In genomic region chr14:95294834-95295599, GRCh38 we compare ENCODE assay signal across 12 cellular contexts. TPM values are rescaled to one million over a fixed set of nuclear protein-coding genes. Genes with fewer than 3 reads are reported as not detected.
DNase-seq lines count a peak whose midpoint lies in the region; ATAC-seq and TF ChIP-seq lines count a peak whose summit lies in the region.
"Had no signal": no experiment of that assay in that cellular context is flagged by ENCODE, and none has a peak within 500 bp of the region (broad histone marks: within the 10 kb centered on the region; RNA-seq: fewer than 3 reads in every experiment).

No MANE protein-coding gene starts in this region.

- peak; percentile 42 for DNase-seq in BE2C
- DNase-seq in NCI-H1436 treated with DMSO at 0.1 percent for 48 hours (lab: John Stamatoyannopoulos, UW), result peak; percentile 87
- DNase-seq in mammary epithelial cell, result peak; percentile 84
- peak in 1 of 3 donors; percentile 62 for DNase-seq in right lobe of liver
- no peak for DNase-seq in activated CD8-positive, alpha-beta memory T cell treated with anti-CD3 and anti-CD28 coated beads for 24 hours
- no peak for DNase-seq in GM23338 (ENCODE audit: low spot score)
- no peak for DNase-seq in GM20000 (ENCODE audit: low spot score)
- DNase-seq: NCI-H510A treated with DMSO at 0.1 percent for 48 hours, T-helper 17 cell had no signal

- H3K27ac Mint-ChIP-seq in GM23338, result no peak overlapping the region
- H3K27ac Mint-ChIP-seq: stimulated activated memory B cell treated with anti-CD40 and anti-IgM and Interleukin-4, amounts not matched to agents 10 μg/mL and 1 μg/mL and 100 μg/mL, for 72 hours; T-helper 17 cell had no signal

- in situ Hi-C loops in mammary epithelial cell (cut with MboI; ENCODE audit: low sequenced_read_pairs in 2 of 2), result no loop called here

- no peak overlapping the region for H3K4me2 ChIP-seq in mammary epithelial cell (ENCODE audit: insufficient read depth, low read depth, low read length)
- H3K4me2 ChIP-seq in GM23338, result no peak overlapping the region

- H3K27me3 Mint-ChIP-seq in GM23338 (ENCODE audit: insufficient read depth, low read depth, poor library complexity), result peaks cover 9% of the 10 kb centered on the region
- H3K27me3 Mint-ChIP-seq: stimulated activated memory B cell treated with anti-CD40 and anti-IgM and Interleukin-4, amounts not matched to agents 10 μg/mL and 1 μg/mL and 100 μg/mL, for 72 hours had no signal

- dilution Hi-C loops in mammary epithelial cell (cut with HindIII; ENCODE audit: low sequenced_read_pairs), result no loop called here

- no peaks in the 10 kb centered on the region for H3K9me3 ChIP-seq in BE2C
- H3K9me3 ChIP-seq in mammary epithelial cell (replicated peaks; ENCODE audit: insufficient read depth, low read length), result no peaks in the 10 kb centered on the region
- no peaks in the 10 kb centered on the region for H3K9me3 ChIP-seq in right lobe of liver

- WGBS in mammary epithelial cell (ENCODE audit: low coverage, missing lambda C conversion rate), result 24% methylated on average over 5 of the region's 9 CpGs
- WGBS in right lobe of liver (ENCODE audit: insufficient coverage, low coverage, low lambda C conversion rate, missing lambda C conversion rate), result 41% methylated on average over 6 of the region's 9 CpGs

- peaks cover 5% of the 10 kb centered on the region; the same call in 2 of the 3 replicates for H3K36me3 Mint-ChIP-seq in GM23338 (ENCODE audit: low read depth)

- H3K4me3 Mint-ChIP-seq in GM23338, result no peak overlapping the region
- H3K4me3 Mint-ChIP-seq: stimulated activated memory B cell treated with anti-CD40 and anti-IgM and Interleukin-4, amounts not matched to agents 10 μg/mL and 1 μg/mL and 100 μg/mL, for 72 hours; T-helper 17 cell had no signal

- intact Hi-C loops in mammary epithelial cell (cut with micrococcal nuclease) (no loop called here), right lobe of liver (cut with DNase I) (no loop called here)

- no peak overlapping the region for H3K9ac ChIP-seq in mammary epithelial cell (ENCODE audit: insufficient read depth, low read length)

- H3K4me3 ChIP-seq in BE2C (ENCODE audit: low read depth, low read length) (no peak overlapping the region), mammary epithelial cell (replicated peaks in 1 of 3; ENCODE audit: insufficient read depth in 1 of 3, low read depth in 2 of 3, low read length in 3 of 3) (no peak overlapping the region), right lobe of liver (peak overlapping the region in 1 of 3 donors; percentile 9), GM23338 (no peak overlapping the region)
- H3K4me3 ChIP-seq: cardiac muscle cell had no signal

- peak; percentile 39 to 63 (median 46) for ATAC-seq in right lobe of liver
- no peak for ATAC-seq in activated CD4-positive, CD25-positive, alpha-beta regulatory T cell treated with anti-CD3 and anti-CD28 coated beads, Interleukin-2, amount 50 U/mL, for 24 hours
- no peak for ATAC-seq in GM23338
- ATAC-seq: stimulated activated memory B cell treated with anti-CD40 and anti-IgM and Interleukin-4, amounts not matched to agents 10 μg/mL and 1 μg/mL and 100 μg/mL, for 72 hours; T-helper 17 cell had no signal

- CTCF ChIA-PET in mammary epithelial cell (lab: Charles Lee; ENCODE audit: low non-redundant PET), result interaction anchor here (0.6 to 0.9 kb wide), 2 partner anchors 34 to 66 kb away, joined by 3 read pairs; no protein-coding TSS in a partner anchor

- BruUV-seq in mammary epithelial cell (replicated peaks; lab: Mats Ljungman, UMichigan), result no TSS peak

- H4K20me1 ChIP-seq in mammary epithelial cell (ENCODE audit: insufficient read depth, low read length), result no peaks in the 10 kb centered on the region
- no peaks in the 10 kb centered on the region for H4K20me1 ChIP-seq in GM23338 (replicated peaks; ENCODE audit: insufficient read depth)

- H3K27me3 ChIP-seq in BE2C, result no peaks in the 10 kb centered on the region
- H3K27me3 ChIP-seq in mammary epithelial cell (ENCODE audit: insufficient read depth, low read length), result no peaks in the 10 kb centered on the region
- no peaks in the 10 kb centered on the region for H3K27me3 ChIP-seq in right lobe of liver
- H3K27me3 ChIP-seq in GM23338 (ENCODE audit: insufficient read depth), result no peaks in the 10 kb centered on the region

- peaks cover 8% of the 10 kb centered on the region; the same call in 2 of the 3 replicates for H3K9me3 Mint-ChIP-seq in GM23338

- H2AFZ ChIP-seq in mammary epithelial cell (ENCODE audit: low read depth, low read length) (no peak overlapping the region), GM23338 (no peak overlapping the region)

- H3K79me2 ChIP-seq in mammary epithelial cell (ENCODE audit: insufficient read depth, low read length) (peaks cover 42% of the 10 kb centered on the region), GM23338 (replicated peaks; ENCODE audit: insufficient read depth) (no peaks in the 10 kb centered on the region)

- H3K27ac ChIP-seq in mammary epithelial cell (ENCODE audit: insufficient read depth, low read depth, low read length) (no peak overlapping the region), right lobe of liver (peak overlapping the region in 2 of 3 donors; percentile 80 to 86), GM23338 (ENCODE audit: low read depth) (no peak overlapping the region)
- H3K27ac ChIP-seq: cardiac muscle cell had no signal

- H3K4me1 Mint-ChIP-seq in GM23338, result peaks cover 37% of the 10 kb centered on the region
- H3K4me1 Mint-ChIP-seq: T-helper 17 cell had no signal

- TF ChIP-seq POLR2A in right lobe of liver (IDR thresholded peaks at IDR 0.05), result no peak

- H3K9me2 ChIP-seq in GM23338 (ENCODE audit: insufficient read depth), result no peaks in the 10 kb centered on the region

- H3F3A ChIP-seq in GM23338 (replicated peaks; ENCODE audit: low read depth), result no peaks in the 10 kb centered on the region

- peaks cover 11% of the 10 kb centered on the region for H3K4me1 ChIP-seq in BE2C
- peaks cover 40% of the 10 kb centered on the region for H3K4me1 ChIP-seq in mammary epithelial cell (ENCODE audit: insufficient read depth, low read length)
- peaks cover 0 to 41% (median 16%) of the 10 kb centered on the region in 4 donors for H3K4me1 ChIP-seq in right lobe of liver
- H3K4me1 ChIP-seq in GM23338 (ENCODE audit: insufficient read depth), result peaks cover 9% of the 10 kb centered on the region

- no peak for TF ChIP-seq CTCF in BE2C (IDR thresholded peaks at IDR 0.05; ENCODE audit: low read depth, low read length)
- no peak for TF ChIP-seq CTCF in mammary epithelial cell (conservative IDR thresholded peaks at IDR 0.05 in 1 of 2, IDR thresholded peaks at IDR 0.05 in 1 of 2; ENCODE audit: extremely low read depth in 1 of 2, insufficient read depth in 1 of 2, low read depth in 1 of 2, low read length in 2 of 2)
- TF ChIP-seq CTCF in right lobe of liver (IDR thresholded peaks at IDR 0.05), result no peak
- no peak for TF ChIP-seq CTCF in GM23338 (conservative IDR thresholded peaks at IDR 0.05; ENCODE audit: low read depth in 2 of 2)
- no peak for TF ChIP-seq CTCF in GM20000 (IDR thresholded peaks at IDR 0.05; ENCODE audit: extremely low read depth, missing control alignments)

- H3K36me3 ChIP-seq in BE2C, result no peaks in the 10 kb centered on the region
- peaks cover 2% of the 10 kb centered on the region for H3K36me3 ChIP-seq in mammary epithelial cell (ENCODE audit: insufficient read depth, low read length)
- H3K36me3 ChIP-seq in right lobe of liver, result no peaks in the 10 kb centered on the region
- no peaks in the 10 kb centered on the region for H3K36me3 ChIP-seq in GM23338 (ENCODE audit: insufficient read depth)
- H3K36me3 ChIP-seq: cardiac muscle cell had no signal

TF ChIP-seq in GM23338, 12 proteins besides CTCF, POLR2A, EP300 and RAD21 (continues in another document):
- TF ChIP-seq CREB1 (CRISPR knock-in tag; IDR thresholded peaks at IDR 0.05; ENCODE audit: low read depth) (no peak), ZNF114 (CRISPR knock-in tag; IDR thresholded peaks at IDR 0.05) (no peak), EZH2phosphoT487 (IDR thresholded peaks at IDR 0.05; ENCODE audit: unreplicated experiment) (no peak), EZH2 (IDR thresholded peaks at IDR 0.05; ENCODE audit: low read depth, unreplicated experiment) (no peak), POLR2AphosphoS5 (IDR thresholded peaks at IDR 0.05; ENCODE audit: low read depth) (no peak), ETS1 (IDR thresholded peaks at IDR 0.05) (no peak)

RNA-seq across cellular contexts. Expression of gene CLMN, which starts 24.7 kb away (rescaled TPM):
- polyA plus RNA-seq in BE2C (2012; ENCODE audit: insufficient read depth, insufficient read length, low read depth), result 3.2 TPM
- total RNA-seq in mammary epithelial cell (10 to 100 TPM; 12.2 to 64.3 TPM), right lobe of liver (10 to 100 TPM; 18.4 to 91.8 (median 47.8) TPM)
- polyA plus RNA-seq in mammary epithelial cell (12.0 TPM), GM23338 (2016; fragmentation: Nextera tagmentation; extraction: Ambion mirVana) (2.8 and 3.2 TPM in 2 replicates)
- polyA minus RNA-seq in mammary epithelial cell, result 45.1 TPM
- 5.2 and 5.7 TPM in 2 replicates for total RNA-seq in GM23338 (2014; rRNA removed; shearing (Covaris generic))

Comparison
In these comparisons a context has a peak if more than half of its experiments do, and no peak if none do; other contexts are left out.
1. DNase-seq: peak in BE2C (single experiment), NCI-H1436 treated with DMSO at 0.1 percent for 48 hours (single experiment) and mammary epithelial cell (single experiment); none in activated CD8-positive, alpha-beta memory T cell treated with anti-CD3 and anti-CD28 coated beads for 24 hours (single experiment), GM23338 (single experiment) and GM20000 (single experiment).
2. H3K27ac ChIP-seq: peak in right lobe of liver (2 of 3); none in mammary epithelial cell (single experiment) and GM23338 (single experiment).
3. ATAC-seq: peak in right lobe of liver (4 of 4); none in activated CD4-positive, CD25-positive, alpha-beta regulatory T cell treated with anti-CD3 and anti-CD28 coated beads, Interleukin-2, amount 50 U/mL, for 24 hours (0 of 2) and GM23338 (single experiment).